12 cellular contexts compared by ENCODE assay signal in genomic region chr1:227748496-227749182, GRCh38. TPM values are rescaled to one million over a fixed set of nuclear protein-coding genes. Genes with fewer than 3 reads are reported as not detected.
DNase-seq lines count a peak whose midpoint lies in the region; ATAC-seq lines count a peak whose summit lies in the region.
"Had no signal": no experiment of that assay in that cellular context is flagged by ENCODE, and none has a peak within 500 bp of the region (broad histone marks: within the 10 kb centered on the region; RNA-seq: fewer than 3 reads in every experiment).

No MANE protein-coding gene starts in this region.

- H3K27ac Mint-ChIP-seq in activated T-cell treated with anti-CD3 and anti-CD28 coated beads, Interleukin-2, amount 50 U/mL, for 24 hours = peak overlapping the region; percentile 81
- peak overlapping the region; percentile 77 for H3K27ac Mint-ChIP-seq in activated CD8-positive, alpha-beta T cell treated with anti-CD3 and anti-CD28 coated beads, Interleukin-2, amount 10 ng/mL, durations not matched to agents 7 days and 5 days
- H3K27ac Mint-ChIP-seq in stimulated activated naive CD8-positive, alpha-beta T cell treated with anti-CD3 and anti-CD28 coated beads, Interleukin-15, amount 100 ng/mL, for 72 hours = peak overlapping the region in 1 of 2 donors; percentile 16

- no peak for DNase-seq in activated T-cell treated with anti-CD3 and anti-CD28 coated beads, Interleukin-2, amount 50 U/mL, for 24 hours
- DNase-seq in activated T-cell treated with anti-CD3 and anti-CD28 coated beads, Interleukin-2, amount 50 U/mL, for 48 hours = no peak
- DNase-seq in activated CD8-positive, alpha-beta T cell treated with anti-CD3 and anti-CD28 coated beads, Interleukin-2, amount 10 ng/mL, durations not matched to agents 7 days and 5 days = peak; percentile 56
- DNase-seq in left ventricle myocardium superior = peak; percentile 53
- DNase-seq in stimulated activated naive CD8-positive, alpha-beta T cell treated with anti-CD3 and anti-CD28 coated beads, Interleukin-15, amount 100 ng/mL, for 72 hours = no peak
- DNase-seq in NCI-H2081 treated with DMSO at 0.1 percent for 48 hours (lab: John Stamatoyannopoulos, UW) = no peak
- DNase-seq in left lobe of liver (ENCODE audit: low spot score) = no peak
- DNase-seq in germinal center (ENCODE audit: low spot score) = no peak
- DNase-seq: DMS79 treated with DMSO at 0.1 percent for 48 hours, NCI-H526, SJCRH30 had no signal

- no peaks in the 10 kb centered on the region for H3K9me3 Mint-ChIP-seq in activated T-cell treated with anti-CD3 and anti-CD28 coated beads, Interleukin-2, amount 50 U/mL, for 24 hours
- H3K9me3 Mint-ChIP-seq in activated CD8-positive, alpha-beta T cell treated with anti-CD3 and anti-CD28 coated beads, Interleukin-2, amount 10 ng/mL, durations not matched to agents 7 days and 5 days (ENCODE audit: insufficient read depth) = no peaks in the 10 kb centered on the region
- H3K9me3 Mint-ChIP-seq in stimulated activated naive CD8-positive, alpha-beta T cell treated with anti-CD3 and anti-CD28 coated beads, Interleukin-15, amount 100 ng/mL, for 72 hours = no peaks in the 10 kb centered on the region
- H3K9me3 Mint-ChIP-seq: brain had no signal

- intact Hi-C loops in left ventricle myocardium superior (cut with micrococcal nuclease) = no loop called here

- CTCF ChIA-PET in activated CD8-positive, alpha-beta T cell treated with anti-CD3 and anti-CD28 coated beads, Interleukin-2, amount 10 ng/mL, durations not matched to agents 7 days and 5 days (lab: Charles Lee) = interaction anchor here (0.6 to 1.1 kb wide), 2 partner anchors 14 to 19 kb away, joined by 3 to 4 read pairs; no protein-coding TSS in a partner anchor

- no peaks in the 10 kb centered on the region for H3K27me3 Mint-ChIP-seq in activated T-cell treated with anti-CD3 and anti-CD28 coated beads, Interleukin-2, amount 50 U/mL, for 24 hours
- H3K27me3 Mint-ChIP-seq in activated CD8-positive, alpha-beta T cell treated with anti-CD3 and anti-CD28 coated beads, Interleukin-2, amount 10 ng/mL, durations not matched to agents 7 days and 5 days (ENCODE audit: low read depth) = no peaks in the 10 kb centered on the region
- H3K27me3 Mint-ChIP-seq in stimulated activated naive CD8-positive, alpha-beta T cell treated with anti-CD3 and anti-CD28 coated beads, Interleukin-15, amount 100 ng/mL, for 72 hours = no peaks in the 10 kb centered on the region
- H3K27me3 Mint-ChIP-seq: brain had no signal

- peaks cover 68% of the 10 kb centered on the region for H3K36me3 Mint-ChIP-seq in activated T-cell treated with anti-CD3 and anti-CD28 coated beads, Interleukin-2, amount 50 U/mL, for 24 hours (ENCODE audit: low read depth)
- H3K36me3 Mint-ChIP-seq in activated CD8-positive, alpha-beta T cell treated with anti-CD3 and anti-CD28 coated beads, Interleukin-2, amount 10 ng/mL, durations not matched to agents 7 days and 5 days (ENCODE audit: low read depth) = peaks cover 10% of the 10 kb centered on the region

- no peak overlapping the region for H3K4me3 Mint-ChIP-seq in activated T-cell treated with anti-CD3 and anti-CD28 coated beads, Interleukin-2, amount 50 U/mL, for 24 hours
- H3K4me3 Mint-ChIP-seq in activated CD8-positive, alpha-beta T cell treated with anti-CD3 and anti-CD28 coated beads, Interleukin-2, amount 10 ng/mL, durations not matched to agents 7 days and 5 days = no peak overlapping the region
- no peak overlapping the region for H3K4me3 Mint-ChIP-seq in stimulated activated naive CD8-positive, alpha-beta T cell treated with anti-CD3 and anti-CD28 coated beads, Interleukin-15, amount 100 ng/mL, for 72 hours
- H3K4me3 Mint-ChIP-seq: brain had no signal

- ATAC-seq in activated CD8-positive, alpha-beta T cell treated with anti-CD3 and anti-CD28 coated beads, Interleukin-2, amount 10 ng/mL, durations not matched to agents 7 days and 5 days = peak; percentile 74
- ATAC-seq in left ventricle myocardium superior (peak; percentile 62), left lobe of liver (no peak)
- ATAC-seq in stimulated activated naive CD8-positive, alpha-beta T cell treated with anti-CD3 and anti-CD28 coated beads, Interleukin-15, amount 100 ng/mL, for 72 hours = peak; percentile 74

- POLR2A ChIA-PET in activated CD8-positive, alpha-beta T cell treated with anti-CD3 and anti-CD28 coated beads, Interleukin-2, amount 10 ng/mL, durations not matched to agents 7 days and 5 days (lab: Charles Lee) = no interaction called here

- peaks cover 52% of the 10 kb centered on the region for H3K4me1 Mint-ChIP-seq in activated T-cell treated with anti-CD3 and anti-CD28 coated beads, Interleukin-2, amount 50 U/mL, for 24 hours (ENCODE audit: low read depth)
- peaks cover 24% of the 10 kb centered on the region for H3K4me1 Mint-ChIP-seq in activated CD8-positive, alpha-beta T cell treated with anti-CD3 and anti-CD28 coated beads, Interleukin-2, amount 10 ng/mL, durations not matched to agents 7 days and 5 days (ENCODE audit: low read depth)
- peaks cover 17% of the 10 kb centered on the region for H3K4me1 Mint-ChIP-seq in stimulated activated naive CD8-positive, alpha-beta T cell treated with anti-CD3 and anti-CD28 coated beads, Interleukin-15, amount 100 ng/mL, for 72 hours

RNA-seq across cellular contexts. Expression of gene SNAP47, which starts 13.4 kb away (rescaled TPM):
- 10 to 100 TPM; 20.7 to 25.3 TPM for total RNA-seq in activated CD8-positive, alpha-beta T cell treated with anti-CD3 and anti-CD28 coated beads, Interleukin-2, amount 10 ng/mL, durations not matched to agents 7 days and 5 days
- 36.4 TPM for total RNA-seq in left ventricle myocardium superior
- 35.8 TPM for total RNA-seq in left lobe of liver

RNA-seq across cellular contexts. Expression of gene JMJD4, which starts 13.5 kb away (rescaled TPM):
- total RNA-seq in activated CD8-positive, alpha-beta T cell treated with anti-CD3 and anti-CD28 coated beads, Interleukin-2, amount 10 ng/mL, durations not matched to agents 7 days and 5 days = 10 to 100 TPM; 16.8 to 17.3 TPM
- total RNA-seq in left ventricle myocardium superior = 8.0 TPM
- total RNA-seq in left lobe of liver = 10.3 TPM

Comparison
In these comparisons a context has a peak if more than half of its experiments do, and no peak if none do; other contexts are left out.
1. DNase-seq: peak in activated CD8-positive, alpha-beta T cell treated with anti-CD3 and anti-CD28 coated beads, Interleukin-2, amount 10 ng/mL, durations not matched to agents 7 days and 5 days (single experiment) and left ventricle myocardium superior (single experiment); none in activated T-cell treated with anti-CD3 and anti-CD28 coated beads, Interleukin-2, amount 50 U/mL, for 24 hours (single experiment), activated T-cell treated with anti-CD3 and anti-CD28 coated beads, Interleukin-2, amount 50 U/mL, for 48 hours (0 of 2), stimulated activated naive CD8-positive, alpha-beta T cell treated with anti-CD3 and anti-CD28 coated beads, Interleukin-15, amount 100 ng/mL, for 72 hours (0 of 2), NCI-H2081 treated with DMSO at 0.1 percent for 48 hours (single experiment), left lobe of liver (single experiment) and germinal center (single experiment).